ENCODE assay signal across 14 cellular contexts in genomic region chr2:140893685-140894084, GRCh38.
DNase-seq lines count a peak whose midpoint lies in the region; ATAC-seq and TF ChIP-seq lines count a peak whose summit lies in the region.
"Had no signal": no experiment of that assay in that cellular context is flagged by ENCODE, and none has a peak within 500 bp of the region (broad histone marks: within the 10 kb centered on the region; RNA-seq: fewer than 3 reads in every experiment).

No MANE protein-coding gene starts in this region.

- H3K4me1 ChIP-seq in ACC112 (ENCODE audit: control insufficient read depth, insufficient read depth, low read length, unreplicated experiment): peaks cover 18% of the 10 kb centered on the region
- H3K4me1 ChIP-seq: testis had no signal

- H3K27ac ChIP-seq in ACC112 (ENCODE audit: low read depth, low read length) (peak overlapping the region; percentile 61), RWPE1 (no peak overlapping the region)
- H3K27ac ChIP-seq: testis had no signal

- CTCF ChIA-PET in RWPE1 (lab: Yijun Ruan, JAX): no interaction called here

- H3K27me3 ChIP-seq in ACC112 (ENCODE audit: insufficient read depth, low read length): no peaks in the 10 kb centered on the region
- H3K27me3 ChIP-seq: testis had no signal

- no peak overlapping the region for H3K4me3 ChIP-seq in ACC112 (ENCODE audit: low read depth, low read length)
- H3K4me3 ChIP-seq: SK-N-MC, testis had no signal

- ATAC-seq in HG02610 (IDR thresholded peaks at IDR 0.05; ENCODE audit: unreplicated experiment) (peak; percentile 59), GM18867 (IDR thresholded peaks at IDR 0.05; ENCODE audit: unreplicated experiment) (no peak), HG03521 (IDR thresholded peaks at IDR 0.05; ENCODE audit: unreplicated experiment) (no peak)

- H2AFZ ChIP-seq in ACC112 (ENCODE audit: low read length, unreplicated experiment): no peak overlapping the region

- no peak for TF ChIP-seq CTCF in RWPE1 (conservative IDR thresholded peaks at IDR 0.05; ENCODE audit: low read depth)

- no peaks in the 10 kb centered on the region for H3K36me3 ChIP-seq in ACC112 (ENCODE audit: insufficient read depth, low read length)

- POLR2A ChIA-PET in RWPE1 (lab: Yijun Ruan, JAX; ENCODE audit: low non-redundant PET): no interaction called here

- DNase-seq in RWPE1 (ENCODE audit: low spot score) (peak; percentile 71), fibroblast of peridontal ligament (ENCODE audit: extremely low read depth) (peak; percentile 76), NK-92 (lab: John Stamatoyannopoulos, UW; ENCODE audit: unreplicated experiment) (no peak), cerebellum (ENCODE audit: low spot score) (no peak)
- DNase-seq: activated naive CD4-positive, alpha-beta T cell treated with anti-CD3 and anti-CD28 coated beads, Interleukin-2, amount 10 ng/mL, durations not matched to agents 7 days and 5 days; central memory CD4-positive, alpha-beta T cell; NCI-H526 treated with DMSO at 0.1 percent for 48 hours; occipital lobe; testis had no signal

- H3K79me2 ChIP-seq in ACC112 (ENCODE audit: control insufficient read depth, insufficient read depth, low read length, unreplicated experiment): no peaks in the 10 kb centered on the region

Comparison
In these comparisons a context has a peak if more than half of its experiments do, and no peak if none do; other contexts are left out.
1. DNase-seq: peak in RWPE1 (single experiment) and fibroblast of peridontal ligament (single experiment); none in NK-92 (single experiment) and cerebellum (single experiment).